ENCODE assay signal across 8 cellular contexts in the genomic region with DNA sequence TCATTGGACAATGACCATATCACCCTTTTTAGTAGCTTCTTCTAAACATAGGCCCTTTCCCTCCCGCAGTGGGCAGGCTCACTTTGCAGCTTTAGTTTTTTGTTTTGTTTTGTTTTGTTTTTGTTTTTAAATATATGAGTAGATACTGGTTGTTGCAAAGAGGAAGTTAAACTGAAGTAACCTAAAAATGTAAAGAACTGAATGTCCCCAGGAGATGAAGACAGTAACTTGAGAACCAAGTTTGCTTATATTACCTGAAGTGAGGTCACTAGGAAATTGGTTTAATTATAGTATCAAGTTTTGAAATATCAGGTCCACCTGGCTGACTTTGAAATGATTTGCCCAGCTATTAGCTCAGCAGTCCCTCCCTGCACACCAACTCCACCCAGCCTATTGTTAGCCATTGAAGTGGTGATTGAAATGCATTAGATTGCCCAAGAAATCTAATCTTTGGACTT. TPM values are rescaled to one million over a fixed set of nuclear protein-coding genes. Genes with fewer than 3 reads are reported as not detected.
DNase-seq lines count a peak whose midpoint lies in the region; ATAC-seq and TF ChIP-seq lines count a peak whose summit lies in the region.
"Had no signal": no experiment of that assay in that cellular context is flagged by ENCODE, and none has a peak within 500 bp of the region (broad histone marks: within the 10 kb centered on the region; RNA-seq: fewer than 3 reads in every experiment).

No MANE protein-coding gene starts in this region.

- no peaks in the 10 kb centered on the region for H3K36me3 ChIP-seq in parathyroid adenoma (ENCODE audit: control insufficient read depth, insufficient read depth, low read length)

- no peak for DNase-seq in activated naive CD4-positive, alpha-beta T cell treated with anti-CD3 and anti-CD28 coated beads, Interleukin-2, amount 50 U/mL, for 72 hours (ENCODE audit: low spot score in 2 of 2)
- DNase-seq in DMS114 treated with DMSO at 0.1 percent for 48 hours (lab: John Stamatoyannopoulos, UW; ENCODE audit: unreplicated experiment) (no peak), mucosa of gallbladder (ENCODE audit: low spot score) (no peak)
- DNase-seq: activated gamma-delta T cell treated with Interleukin-2 at 50 U/mL for 16 hours had no signal

- H3K27ac Mint-ChIP-seq in activated naive CD4-positive, alpha-beta T cell treated with anti-CD3 and anti-CD28 coated beads, Interleukin-2, amount 50 U/mL, for 72 hours, result peak overlapping the region; percentile 47 to 97

- H3K4me1 ChIP-seq in parathyroid adenoma, result no peaks in the 10 kb centered on the region

- H3K36me3 Mint-ChIP-seq in activated naive CD4-positive, alpha-beta T cell treated with anti-CD3 and anti-CD28 coated beads, Interleukin-2, amount 50 U/mL, for 72 hours, result peaks cover 44 to 48% of the 10 kb centered on the region in 2 donors

- H3K4me3 ChIP-seq in parathyroid adenoma (ENCODE audit: low read depth, low read length), result no peak overlapping the region

- H2AFZ ChIP-seq in parathyroid adenoma, result no peak overlapping the region

- H3K27me3 ChIP-seq in parathyroid adenoma (ENCODE audit: control insufficient read depth, insufficient read depth, low read length), result no peaks in the 10 kb centered on the region

- no peak for TF ChIP-seq CTCF in parathyroid adenoma (IDR thresholded peaks at IDR 0.05)

- H3K27ac ChIP-seq in parathyroid adenoma, result peak overlapping the region; percentile 42

- no peak overlapping the region for H3K9ac ChIP-seq in parathyroid adenoma

- peaks cover 3% of the 10 kb centered on the region for H3K79me2 ChIP-seq in parathyroid adenoma

- ATAC-seq in GM18873 (IDR thresholded peaks at IDR 0.05; ENCODE audit: low FRiP score, unreplicated experiment), result peak; percentile 36
- peak; percentile 42 for ATAC-seq in HG03175 (IDR thresholded peaks at IDR 0.05; ENCODE audit: unreplicated experiment)
- no peak for ATAC-seq in activated naive CD4-positive, alpha-beta T cell treated with anti-CD3 and anti-CD28 coated beads, Interleukin-2, amount 50 U/mL, for 72 hours
- no peak for ATAC-seq in GM19395 (IDR thresholded peaks at IDR 0.05; ENCODE audit: unreplicated experiment)

- no peaks in the 10 kb centered on the region for H3K9me3 ChIP-seq in parathyroid adenoma (ENCODE audit: control insufficient read depth, low read length)

- H3K4me2 ChIP-seq in parathyroid adenoma (ENCODE audit: low read length), result no peak overlapping the region

- no peaks in the 10 kb centered on the region for H3K9me3 Mint-ChIP-seq in activated naive CD4-positive, alpha-beta T cell treated with anti-CD3 and anti-CD28 coated beads, Interleukin-2, amount 50 U/mL, for 72 hours

RNA-seq across cellular contexts. Expression of a gene that starts 18.2 kb away (rescaled TPM):
- 100 to 1,000 TPM; 229 to 299 TPM for total RNA-seq in activated naive CD4-positive, alpha-beta T cell treated with anti-CD3 and anti-CD28 coated beads, Interleukin-2, amount 50 U/mL, for 72 hours
- 47.6 TPM for total RNA-seq in mucosa of gallbladder

RNA-seq across cellular contexts. Expression of a gene that starts 58.6 kb away (rescaled TPM):
- 1 to 10 TPM; 1.6 to 6.9 TPM for total RNA-seq in activated naive CD4-positive, alpha-beta T cell treated with anti-CD3 and anti-CD28 coated beads, Interleukin-2, amount 50 U/mL, for 72 hours
- total RNA-seq in mucosa of gallbladder, result 1.8 TPM

Comparison
In these comparisons a context has a peak if more than half of its experiments do, and no peak if none do; other contexts are left out.
1. ATAC-seq: peak in GM18873 (single experiment) and HG03175 (single experiment); none in activated naive CD4-positive, alpha-beta T cell treated with anti-CD3 and anti-CD28 coated beads, Interleukin-2, amount 50 U/mL, for 72 hours (0 of 2) and GM19395 (single experiment).